28 cellular contexts compared by ENCODE assay signal in the genomic region with DNA sequence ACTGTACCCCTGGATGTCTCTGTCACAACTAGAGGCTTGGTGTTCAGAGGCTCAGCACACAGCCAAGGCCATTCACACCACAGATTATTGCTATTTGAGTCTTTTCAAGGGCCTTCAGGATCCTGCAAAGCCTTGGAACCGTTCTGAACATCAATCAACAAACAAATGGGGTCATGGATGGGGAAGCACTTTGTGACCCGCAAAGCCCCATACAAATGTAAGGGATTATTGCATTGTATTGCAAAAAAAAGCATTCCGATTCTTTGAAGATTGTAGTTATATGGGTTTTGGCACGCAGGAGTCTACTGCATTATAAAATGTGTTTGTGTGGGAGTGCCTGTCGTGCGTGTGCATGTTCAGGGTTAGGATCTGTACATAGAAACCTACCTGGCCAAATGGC. TPM values are rescaled to one million over a fixed set of nuclear protein-coding genes. Genes with fewer than 3 reads are reported as not detected.
A peak's percentile ranks its signal among the peaks of the same experiment; 100 is the strongest.
DNase-seq lines count a peak whose midpoint lies in the region; ATAC-seq, FAIRE-seq and TF ChIP-seq lines count a peak whose summit lies in the region.
"Had no signal": no experiment of that assay in that cellular context is flagged by ENCODE, and none has a peak within 500 bp of the region (broad histone marks: within the 10 kb centered on the region; RNA-seq: fewer than 3 reads in every experiment).

No MANE protein-coding gene starts in this region.

- H3K27ac Mint-ChIP-seq in astrocyte (ENCODE audit: unreplicated experiment) (no peak overlapping the region), neural progenitor cell (peak overlapping the region; percentile 89)
- H3K27ac Mint-ChIP-seq: CD14-positive monocyte; CD8-positive, alpha-beta memory T cell had no signal

- H3K9me3 Mint-ChIP-seq in astrocyte (ENCODE audit: unreplicated experiment): no peaks in the 10 kb centered on the region
- H3K9me3 Mint-ChIP-seq in neural progenitor cell: peaks cover 8% of the 10 kb centered on the region
- H3K9me3 Mint-ChIP-seq: CD8-positive, alpha-beta memory T cell had no signal

- no peak for TF ChIP-seq CTCF in astrocyte (IDR thresholded peaks at IDR 0.05; ENCODE audit: insufficient read depth, low read depth, low read length)
- TF ChIP-seq CTCF in neural progenitor cell (IDR thresholded peaks at IDR 0.05): no peak

- DNase-seq in HAP-1 (ENCODE audit: low spot score in 2 of 2) (peak; percentile 72 to 96), astrocyte (ENCODE audit: low read depth) (no peak), neural progenitor cell (ENCODE audit: low spot score) (no peak), posterior vena cava (ENCODE audit: low spot score) (peak; percentile 11)
- DNase-seq: 8988T; ACHN; BE2C; C1 segment of cervical spinal cord; CD4-positive, alpha-beta memory T cell; CD4-positive, CD25-positive, alpha-beta regulatory T cell; CD8-positive, alpha-beta memory T cell; COR-L47; DMS 273 treated with DMSO at 0.1 percent for 48 hours; DMS153; DMS53; DMS79; DND-41; EL; GDM1 had no signal

- no peaks in the 10 kb centered on the region for H3K79me2 ChIP-seq in astrocyte (ENCODE audit: insufficient read depth, low read length)
- no peaks in the 10 kb centered on the region for H3K79me2 ChIP-seq in neural progenitor cell (ENCODE audit: low read depth)

- H3K27ac ChIP-seq in astrocyte (ENCODE audit: low read depth, low read length) (no peak overlapping the region), neural progenitor cell (no peak overlapping the region)
- H3K27ac ChIP-seq: BLaER1 had no signal

- H3K4me1 Mint-ChIP-seq in astrocyte (ENCODE audit: low read depth, unreplicated experiment) (no peaks in the 10 kb centered on the region), neural progenitor cell (peaks cover 29% of the 10 kb centered on the region)

- H3K4me1 ChIP-seq in HAP-1: peaks cover 23% of the 10 kb centered on the region
- no peaks in the 10 kb centered on the region for H3K4me1 ChIP-seq in astrocyte (ENCODE audit: insufficient read depth, low read length)
- H3K4me1 ChIP-seq in neural progenitor cell: no peaks in the 10 kb centered on the region
- H3K4me1 ChIP-seq: BE2C had no signal

- H3K9me3 ChIP-seq in HAP-1 (no peaks in the 10 kb centered on the region), astrocyte (ENCODE audit: insufficient read depth, low read depth, low read length) (no peaks in the 10 kb centered on the region), neural progenitor cell (ENCODE audit: low read depth) (no peaks in the 10 kb centered on the region)
- H3K9me3 ChIP-seq: BE2C had no signal

- H3K27me3 ChIP-seq in HAP-1 (ENCODE audit: low read depth) (peaks cover 3% of the 10 kb centered on the region), astrocyte (ENCODE audit: insufficient read depth, low read length) (no peaks in the 10 kb centered on the region), neural progenitor cell (peaks cover 24% of the 10 kb centered on the region)
- H3K27me3 ChIP-seq: BE2C had no signal

- intact Hi-C loops in posterior vena cava (cut with DNase I): no loop called here

- peaks cover 18% of the 10 kb centered on the region for H3F3A ChIP-seq in neural progenitor cell (ENCODE audit: low read depth)

- H3K36me3 ChIP-seq in HAP-1 (replicated peaks): no peaks in the 10 kb centered on the region
- H3K36me3 ChIP-seq in astrocyte (ENCODE audit: insufficient read depth, low read length): no peaks in the 10 kb centered on the region
- H3K36me3 ChIP-seq in neural progenitor cell: no peaks in the 10 kb centered on the region
- H3K36me3 ChIP-seq: BE2C, BLaER1 had no signal

- H3K9ac ChIP-seq in astrocyte (ENCODE audit: low read length) (no peak overlapping the region), neural progenitor cell (no peak overlapping the region)
- H3K9ac ChIP-seq: BLaER1 had no signal

- H3K4me2 ChIP-seq in astrocyte (ENCODE audit: low read length) (no peak overlapping the region), neural progenitor cell (no peak overlapping the region)
- H3K4me2 ChIP-seq: BLaER1 had no signal

- in situ Hi-C loops in HAP-1 (cut with MboI; ENCODE audit: low sequenced_read_pairs): no loop called here

- H3K4me3 ChIP-seq in HAP-1 (no peak overlapping the region), astrocyte (ENCODE audit: insufficient read depth, low read depth, low read length) (no peak overlapping the region), neural progenitor cell (no peak overlapping the region)
- H3K4me3 ChIP-seq: BLaER1, GM12878 had no signal

- H4K20me1 ChIP-seq in astrocyte (ENCODE audit: insufficient read depth, low read length): no peaks in the 10 kb centered on the region
- no peaks in the 10 kb centered on the region for H4K20me1 ChIP-seq in neural progenitor cell (ENCODE audit: low read depth)
- H4K20me1 ChIP-seq: BLaER1 had no signal

- H3K36me3 Mint-ChIP-seq in astrocyte (ENCODE audit: low read depth, unreplicated experiment) (no peaks in the 10 kb centered on the region), neural progenitor cell (no peaks in the 10 kb centered on the region)
- H3K36me3 Mint-ChIP-seq: CD14-positive monocyte; CD4-positive, alpha-beta memory T cell; CD4-positive, CD25-positive, alpha-beta regulatory T cell; CD8-positive, alpha-beta memory T cell had no signal

- H2AFZ ChIP-seq in astrocyte (ENCODE audit: low read depth, low read length): no peak overlapping the region
- H2AFZ ChIP-seq in neural progenitor cell (replicated peaks): no peak overlapping the region

- FAIRE-seq in astrocyte (lab: Jason Lieb, UNC): peak; percentile 62
- FAIRE-seq: A204.1, GM12878, GM12892, GM18507 had no signal

- no peak for ATAC-seq in GM21717 (IDR thresholded peaks at IDR 0.05; ENCODE audit: unreplicated experiment)
- no peak for ATAC-seq in GM19351 (IDR thresholded peaks at IDR 0.05; ENCODE audit: unreplicated experiment)
- no peak for ATAC-seq in HG02798 (IDR thresholded peaks at IDR 0.05; ENCODE audit: poor library complexity, unreplicated experiment)
- ATAC-seq: GM12878 had no signal

- no peak overlapping the region for H3K4me3 Mint-ChIP-seq in astrocyte (ENCODE audit: unreplicated experiment)
- H3K4me3 Mint-ChIP-seq in neural progenitor cell: no peak overlapping the region
- H3K4me3 Mint-ChIP-seq: CD14-positive monocyte; CD4-positive, alpha-beta memory T cell; CD4-positive, CD25-positive, alpha-beta regulatory T cell; CD8-positive, alpha-beta memory T cell had no signal

- peaks cover 4% of the 10 kb centered on the region for H3K27me3 Mint-ChIP-seq in astrocyte (ENCODE audit: low read depth, unreplicated experiment)
- peaks cover 18% of the 10 kb centered on the region for H3K27me3 Mint-ChIP-seq in neural progenitor cell (ENCODE audit: insufficient read depth, low read depth)
- H3K27me3 Mint-ChIP-seq: CD4-positive, alpha-beta memory T cell; CD4-positive, CD25-positive, alpha-beta regulatory T cell; CD8-positive, alpha-beta memory T cell had no signal

RNA-seq across cellular contexts. Expression of a gene that starts 17.3 kb away (rescaled TPM):
- 20.0 and 22.3 TPM in 2 replicates for total RNA-seq in astrocyte
- total RNA-seq in neural progenitor cell (ENCODE audit: low replicate concordance): 5.1 and 6.5 TPM in 2 replicates
- 10 to 100 TPM; 14.8 to 17.7 TPM for total RNA-seq in posterior vena cava

RNA-seq across cellular contexts. Expression of a gene that starts 59.2 kb away (rescaled TPM):
- 22.2 and 23.4 TPM in 2 replicates for total RNA-seq in astrocyte
- total RNA-seq in neural progenitor cell (ENCODE audit: low replicate concordance): 8.3 and 10.9 TPM in 2 replicates
- total RNA-seq in posterior vena cava: 10 to 100 TPM; 13.2 to 14.3 TPM

Comparison
In these comparisons a context has a peak if more than half of its experiments do, and no peak if none do; other contexts are left out.
1. DNase-seq: peak in HAP-1 (2 of 2) and posterior vena cava (single experiment); none in astrocyte (single experiment) and neural progenitor cell (single experiment).